In the genomic region with DNA sequence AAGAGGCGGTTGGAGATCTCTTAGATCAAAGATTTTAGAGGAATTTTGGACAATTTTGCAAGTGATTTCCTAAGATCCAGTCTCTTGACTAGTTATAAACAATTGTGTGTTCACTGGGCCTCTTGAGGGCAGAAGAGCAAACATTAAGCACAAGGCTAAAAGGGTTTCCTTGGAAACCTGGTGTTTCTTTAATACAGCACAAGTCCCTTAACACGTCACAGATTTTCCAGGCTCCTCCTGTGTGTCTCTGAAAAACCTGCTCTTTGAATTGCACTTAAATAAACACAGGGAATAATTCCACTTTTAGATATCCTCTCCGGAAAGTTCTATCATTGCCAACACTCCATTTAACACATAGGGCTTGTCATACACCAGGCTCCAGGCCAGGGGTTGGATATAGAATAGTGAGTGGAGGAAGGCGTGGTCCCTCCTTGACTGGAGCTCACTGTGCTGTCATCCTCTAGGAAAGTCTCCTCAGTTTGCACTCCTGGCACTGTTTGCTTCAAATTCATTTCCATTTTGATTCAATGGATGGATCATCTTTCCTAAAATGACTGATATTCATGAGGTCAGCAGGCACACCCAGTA, we compare ENCODE assay signal across 14 cellular contexts.
A peak's percentile ranks its signal among the peaks of the same experiment; 100 is the strongest.
DNase-seq lines count a peak whose midpoint lies in the region; ATAC-seq and TF ChIP-seq lines count a peak whose summit lies in the region.
"Had no signal": no experiment of that assay in that cellular context is flagged by ENCODE, and none has a peak within 500 bp of the region (broad histone marks: within the 10 kb centered on the region; RNA-seq: fewer than 3 reads in every experiment).

No MANE protein-coding gene starts in this region.

- 24 to 32% (median 29%) methylated on average over 4 of the region's 4 CpGs for WGBS in heart left ventricle, 4 donors
- WGBS in thyroid gland, 2 donors = 18% methylated on average over 4 of the region's 4 CpGs

- H3K4me3 ChIP-seq in heart left ventricle (no peak overlapping the region), thyroid gland (replicated peaks in 1 of 3) (no peak overlapping the region)
- H3K4me3 ChIP-seq: suprapubic skin had no signal

- TF ChIP-seq POLR2A in heart left ventricle (IDR thresholded peaks at IDR 0.05) = no peak
- TF ChIP-seq POLR2A in thyroid gland (IDR thresholded peaks at IDR 0.05) = no peak

- H3K36me3 ChIP-seq in heart left ventricle (no peaks in the 10 kb centered on the region), thyroid gland (no peaks in the 10 kb centered on the region)
- H3K36me3 ChIP-seq: suprapubic skin had no signal

- ATAC-seq in heart left ventricle (peak in 3 of 4 donors; percentile 45 to 58 (median 48)), Right ventricle myocardium superior (ENCODE audit: poor library complexity) (no peak), foreskin keratinocyte (peak; percentile 35), HG03439 (IDR thresholded peaks at IDR 0.05; ENCODE audit: unreplicated experiment) (no peak), HG02884 (IDR thresholded peaks at IDR 0.05; ENCODE audit: unreplicated experiment) (no peak)
- ATAC-seq: activated CD4-positive, alpha-beta T cell treated with anti-CD3 and anti-CD28 coated beads for 36 hours had no signal

- H3K4me1 ChIP-seq in heart left ventricle (no peaks in the 10 kb centered on the region), foreskin keratinocyte (peaks cover 4% of the 10 kb centered on the region), thyroid gland (peaks cover 20 to 24% of the 10 kb centered on the region in 2 donors)
- H3K4me1 ChIP-seq: suprapubic skin had no signal

- H3K9me3 ChIP-seq in heart left ventricle (peaks cover 0 to 12% (median 0%) of the 10 kb centered on the region in 12 donors), thyroid gland (no peaks in the 10 kb centered on the region)
- H3K9me3 ChIP-seq: suprapubic skin had no signal

- intact Hi-C loops in heart left ventricle (cut with DNase I) (no loop called here), Right ventricle myocardium superior (cut with DNase I) (no loop called here), thyroid gland (cut with DNase I) (no loop called here)

- no peaks in the 10 kb centered on the region for H3K27me3 ChIP-seq in heart left ventricle
- no peaks in the 10 kb centered on the region for H3K27me3 ChIP-seq in foreskin keratinocyte
- no peaks in the 10 kb centered on the region for H3K27me3 ChIP-seq in thyroid gland
- H3K27me3 ChIP-seq: suprapubic skin had no signal

- H3K27ac ChIP-seq in heart left ventricle = no peak overlapping the region
- no peak overlapping the region for H3K27ac ChIP-seq in foreskin keratinocyte
- H3K27ac ChIP-seq in thyroid gland = peak overlapping the region; percentile 41 to 94 (median 56)
- H3K27ac ChIP-seq: suprapubic skin had no signal

- no peak for TF ChIP-seq CTCF in heart left ventricle (IDR thresholded peaks at IDR 0.05)
- peak; percentile 5 for TF ChIP-seq CTCF in foreskin keratinocyte (conservative IDR thresholded peaks at IDR 0.05)
- TF ChIP-seq CTCF in thyroid gland (IDR thresholded peaks at IDR 0.05) = no peak

- DNase-seq in heart left ventricle = peak in 1 of 5 donors; percentile 22
- DNase-seq in Right ventricle myocardium superior = no peak
- DNase-seq in NCI-H748 (lab: John Stamatoyannopoulos, UW; ENCODE audit: unreplicated experiment) = peak; percentile 95
- no peak for DNase-seq in foreskin keratinocyte
- DNase-seq in thyroid gland = peak; percentile 28 to 44
- no peak for DNase-seq in activated CD4-positive, CD25-positive, alpha-beta regulatory T cell treated with anti-CD3 and anti-CD28 coated beads, Interleukin-2, amount 50 U/mL, for 72 hours
- DNase-seq: ACHN; activated CD4-positive, alpha-beta T cell treated with anti-CD3 and anti-CD28 coated beads for 36 hours; CD8-positive, alpha-beta memory T cell; GF-D8; stimulated activated CD4-positive, alpha-beta T cell treated with anti-CD3 and anti-CD28 coated beads, Interleukin-15, amount 100 ng/mL, for 24 hours had no signal

Comparison
In these comparisons a context has a peak if more than half of its experiments do, and no peak if none do; other contexts are left out.
1. ATAC-seq: peak in heart left ventricle (3 of 4) and foreskin keratinocyte (single experiment); none in Right ventricle myocardium superior (single experiment), HG03439 (single experiment) and HG02884 (single experiment).
2. DNase-seq: peak in NCI-H748 (single experiment) and thyroid gland (2 of 2); none in Right ventricle myocardium superior (single experiment), foreskin keratinocyte (0 of 2) and activated CD4-positive, CD25-positive, alpha-beta regulatory T cell treated with anti-CD3 and anti-CD28 coated beads, Interleukin-2, amount 50 U/mL, for 72 hours (single experiment).
3. H3K27ac ChIP-seq: peak in thyroid gland (3 of 3); none in heart left ventricle (0 of 12) and foreskin keratinocyte (single experiment).